In genomic region chr12:33654313-33654712, GRCh38 we compare ENCODE assay signal across 39 cellular contexts.
"Had no signal": no experiment of that assay in that cellular context is flagged by ENCODE, and none has a peak within 500 bp of the region (broad histone marks: within the 10 kb centered on the region; RNA-seq: fewer than 3 reads in every experiment).

No MANE protein-coding gene starts in this region.

- H3K27ac Mint-ChIP-seq: activated B cell treated with CpG ODN at 0.5 μM for 24 hours; activated CD4-positive, alpha-beta memory T cell treated with anti-CD3 and anti-CD28 coated beads for 36 hours; activated CD4-positive, alpha-beta T cell treated with anti-CD3 and anti-CD28 coated beads for 36 hours; activated CD4-positive, alpha-beta T cell treated with anti-CD3 and anti-CD28 coated beads, Interleukin-2, amount 10 ng/mL, durations not matched to agents 24 days and 14 days; activated CD8-positive, alpha-beta memory T cell treated with anti-CD3 and anti-CD28 coated beads, Interleukin-2, amount 10 ng/mL, durations not matched to agents 7 days and 5 days; activated CD8-positive, alpha-beta T cell treated with anti-CD3 and anti-CD28 coated beads, Interleukin-2, amount 10 ng/mL, durations not matched to agents 7 days and 5 days; activated naive CD4-positive, alpha-beta T cell treated with anti-CD3 and anti-CD28 coated beads for 36 hours; activated naive CD4-positive, alpha-beta T cell treated with anti-CD3 and anti-CD28 coated beads, Interleukin-2, amount 50 U/mL, for 24 hours; activated naive CD8-positive, alpha-beta T cell treated with anti-CD3 and anti-CD28 coated beads for 36 hours; activated naive CD8-positive, alpha-beta T cell treated with anti-CD3 and anti-CD28 coated beads, Interleukin-2, amount 50 U/mL, for 24 hours; activated T-helper 1 cell treated with anti-CD3 and anti-CD28 coated beads, Interleukin-12 subunit alpha, Interleukin-12 subunit beta, Interleukin-2, Interleukin-4 antibody, amounts not matched to agents 30 ng/mL and 10 ng/mL and 1 ng/mL, durations not matched to agents 14 hours and 24 hours and 36 hours; activated T-helper 2 cell treated with anti-CD3 and anti-CD28 coated beads, Interferon-gamma antibody, Interleukin-2, Interleukin-4, amounts not matched to agents 10 μg/mL and 5 μg/mL and 100 μg/mL, durations not matched to agents 14 hours and 24 hours and 36 hours; effector memory CD8-positive, alpha-beta T cell; T-helper 17 cell; T-helper 2 cell treated with Interferon-gamma antibody and Interleukin-4, amounts not matched to agents 5 μg/mL and 100 μg/mL, for 36 hours had no signal

- H3K9me3 Mint-ChIP-seq: activated naive CD4-positive, alpha-beta T cell treated with anti-CD3 and anti-CD28 coated beads, Interleukin-2, amount 50 U/mL, for 24 hours had no signal

- H3K27ac ChIP-seq: adrenal gland, body of pancreas, epithelial cell of prostate, esophagus squamous epithelium, gastroesophageal sphincter, heart right ventricle, hepatocyte, WERI-Rb-1 had no signal

- H3K4me1 ChIP-seq: adrenal gland, body of pancreas, esophagus squamous epithelium, gastroesophageal sphincter, heart right ventricle had no signal

- H3K36me3 Mint-ChIP-seq: activated CD4-positive, alpha-beta memory T cell treated with anti-CD3 and anti-CD28 coated beads for 36 hours; activated CD8-positive, alpha-beta memory T cell treated with anti-CD3 and anti-CD28 coated beads, Interleukin-2, amount 10 ng/mL, durations not matched to agents 7 days and 5 days; activated naive CD4-positive, alpha-beta T cell treated with anti-CD3 and anti-CD28 coated beads, Interleukin-2, amount 50 U/mL, for 24 hours; activated naive CD8-positive, alpha-beta T cell treated with anti-CD3 and anti-CD28 coated beads for 36 hours had no signal

- H3K4me3 ChIP-seq: adrenal gland, body of pancreas, esophagus squamous epithelium, gastroesophageal sphincter, heart right ventricle, hepatocyte had no signal

- H3K4me2 ChIP-seq: hepatocyte had no signal

- H3K27me3 Mint-ChIP-seq: activated B cell treated with CpG ODN at 0.5 μM for 24 hours; activated CD4-positive, alpha-beta memory T cell treated with anti-CD3 and anti-CD28 coated beads for 36 hours; activated CD4-positive, alpha-beta T cell treated with anti-CD3 and anti-CD28 coated beads for 36 hours; activated CD4-positive, alpha-beta T cell treated with anti-CD3 and anti-CD28 coated beads, Interleukin-2, amount 10 ng/mL, durations not matched to agents 24 days and 14 days; activated CD8-positive, alpha-beta memory T cell treated with anti-CD3 and anti-CD28 coated beads, Interleukin-2, amount 10 ng/mL, durations not matched to agents 7 days and 5 days; activated naive CD4-positive, alpha-beta T cell treated with anti-CD3 and anti-CD28 coated beads, Interleukin-2, amount 50 U/mL, for 24 hours; activated naive CD8-positive, alpha-beta T cell treated with anti-CD3 and anti-CD28 coated beads for 36 hours; activated naive CD8-positive, alpha-beta T cell treated with anti-CD3 and anti-CD28 coated beads, Interleukin-2, amount 50 U/mL, for 24 hours; effector memory CD8-positive, alpha-beta T cell; T-helper 17 cell had no signal

- H3K9me3 ChIP-seq: adrenal gland, body of pancreas, esophagus squamous epithelium had no signal

- FAIRE-seq: colon, endometrium, endothelial cell of umbilical vein had no signal

- H3K79me2 ChIP-seq: hepatocyte had no signal

- H3K27me3 ChIP-seq: adrenal gland, body of pancreas, esophagus squamous epithelium, gastroesophageal sphincter, heart right ventricle, hepatocyte had no signal

- H2AFZ ChIP-seq: hepatocyte had no signal

- H3K36me3 ChIP-seq: adrenal gland, esophagus squamous epithelium, gastroesophageal sphincter, heart right ventricle, WERI-Rb-1 had no signal

- H3K4me3 Mint-ChIP-seq: activated B cell treated with CpG ODN at 0.5 μM for 24 hours; activated CD4-positive, alpha-beta memory T cell treated with anti-CD3 and anti-CD28 coated beads for 36 hours; activated CD4-positive, alpha-beta T cell treated with anti-CD3 and anti-CD28 coated beads for 36 hours; activated CD4-positive, alpha-beta T cell treated with anti-CD3 and anti-CD28 coated beads, Interleukin-2, amount 10 ng/mL, durations not matched to agents 24 days and 14 days; activated CD8-positive, alpha-beta memory T cell treated with anti-CD3 and anti-CD28 coated beads, Interleukin-2, amount 10 ng/mL, durations not matched to agents 7 days and 5 days; activated CD8-positive, alpha-beta T cell treated with anti-CD3 and anti-CD28 coated beads, Interleukin-2, amount 10 ng/mL, durations not matched to agents 7 days and 5 days; activated naive CD4-positive, alpha-beta T cell treated with anti-CD3 and anti-CD28 coated beads for 36 hours; activated naive CD4-positive, alpha-beta T cell treated with anti-CD3 and anti-CD28 coated beads, Interleukin-2, amount 50 U/mL, for 24 hours; activated naive CD8-positive, alpha-beta T cell treated with anti-CD3 and anti-CD28 coated beads for 36 hours; activated naive CD8-positive, alpha-beta T cell treated with anti-CD3 and anti-CD28 coated beads, Interleukin-2, amount 50 U/mL, for 24 hours; activated T-helper 1 cell treated with anti-CD3 and anti-CD28 coated beads, Interleukin-12 subunit alpha, Interleukin-12 subunit beta, Interleukin-2, Interleukin-4 antibody, amounts not matched to agents 30 ng/mL and 10 ng/mL and 1 ng/mL, durations not matched to agents 14 hours and 24 hours and 36 hours; effector memory CD8-positive, alpha-beta T cell; T-helper 17 cell; T-helper 2 cell treated with Interferon-gamma antibody and Interleukin-4, amounts not matched to agents 5 μg/mL and 100 μg/mL, for 36 hours had no signal

- ATAC-seq: activated CD4-positive, alpha-beta T cell treated with anti-CD3 and anti-CD28 coated beads for 36 hours; activated CD4-positive, CD25-positive, alpha-beta regulatory T cell treated with anti-CD3 and anti-CD28 coated beads, Interleukin-2, amount 50 U/mL, for 24 hours; activated CD8-positive, alpha-beta memory T cell treated with anti-CD3 and anti-CD28 coated beads, Interleukin-2, amount 10 ng/mL, durations not matched to agents 7 days and 5 days; activated CD8-positive, alpha-beta T cell treated with anti-CD3 and anti-CD28 coated beads, Interleukin-2, amount 10 ng/mL, durations not matched to agents 7 days and 5 days; activated naive CD8-positive, alpha-beta T cell treated with anti-CD3 and anti-CD28 coated beads, Interleukin-2, amount 50 U/mL, for 24 hours; body of pancreas; effector memory CD8-positive, alpha-beta T cell; gastroesophageal sphincter; heart right ventricle; T-helper 17 cell had no signal

- H3K4me1 Mint-ChIP-seq: activated B cell treated with CpG ODN at 0.5 μM for 24 hours; activated CD4-positive, alpha-beta T cell treated with anti-CD3 and anti-CD28 coated beads for 36 hours; activated CD4-positive, alpha-beta T cell treated with anti-CD3 and anti-CD28 coated beads, Interleukin-2, amount 10 ng/mL, durations not matched to agents 24 days and 14 days; activated CD8-positive, alpha-beta memory T cell treated with anti-CD3 and anti-CD28 coated beads, Interleukin-2, amount 10 ng/mL, durations not matched to agents 7 days and 5 days; activated naive CD4-positive, alpha-beta T cell treated with anti-CD3 and anti-CD28 coated beads, Interleukin-2, amount 50 U/mL, for 24 hours; activated naive CD8-positive, alpha-beta T cell treated with anti-CD3 and anti-CD28 coated beads for 36 hours; activated naive CD8-positive, alpha-beta T cell treated with anti-CD3 and anti-CD28 coated beads, Interleukin-2, amount 50 U/mL, for 24 hours; T-helper 17 cell had no signal

- DNase-seq: activated B cell treated with CpG ODN at 0.5 μM for 24 hours; activated CD4-positive, alpha-beta memory T cell treated with anti-CD3 and anti-CD28 coated beads for 36 hours; activated CD4-positive, alpha-beta T cell treated with anti-CD3 and anti-CD28 coated beads for 36 hours; activated CD4-positive, alpha-beta T cell treated with anti-CD3 and anti-CD28 coated beads, Interleukin-2, amount 10 ng/mL, durations not matched to agents 24 days and 14 days; activated CD8-positive, alpha-beta memory T cell treated with anti-CD3 and anti-CD28 coated beads, Interleukin-2, amount 10 ng/mL, durations not matched to agents 7 days and 5 days; activated CD8-positive, alpha-beta memory T cell treated with anti-CD3 and anti-CD28 coated beads, Interleukin-2, amount 50 U/mL, for 4 hours; activated CD8-positive, alpha-beta T cell treated with anti-CD3 and anti-CD28 coated beads, Interleukin-2, amount 10 ng/mL, durations not matched to agents 7 days and 5 days; activated effector memory CD4-positive, alpha-beta T cell treated with anti-CD3 and anti-CD28 coated beads, Interleukin-2, amount 50 U/mL, for 16 hours; activated naive CD4-positive, alpha-beta T cell treated with anti-CD3 and anti-CD28 coated beads for 36 hours; activated naive CD8-positive, alpha-beta T cell treated with anti-CD3 and anti-CD28 coated beads for 36 hours; activated naive CD8-positive, alpha-beta T cell treated with anti-CD3 and anti-CD28 coated beads, Interleukin-2, amount 50 U/mL, for 24 hours; activated T-cell treated with anti-CD3 and anti-CD28 coated beads, Interleukin-2, amount 50 U/mL, for 1 hour; activated T-cell treated with anti-CD3 and anti-CD28 coated beads, Interleukin-2, amount 50 U/mL, for 48 hours; adrenal gland; amygdala; aorta; body of pancreas; caudate nucleus; cortex of kidney; dermis blood vessel endothelial cell; effector CD4-positive, alpha-beta T cell; effector memory CD8-positive, alpha-beta T cell; esophagus squamous epithelium; foreskin melanocyte; heart right ventricle; T-helper 17 cell; T1000; WERI-Rb-1 had no signal
